27 cellular contexts compared by ENCODE assay signal in genomic region chr1:44670751-44671640, GRCh38. TPM values are rescaled to one million over a fixed set of nuclear protein-coding genes. Genes with fewer than 3 reads are reported as not detected.
DNase-seq lines count a peak whose midpoint lies in the region; ATAC-seq and TF ChIP-seq lines count a peak whose summit lies in the region.
"Had no signal": no experiment of that assay in that cellular context is flagged by ENCODE, and none has a peak within 500 bp of the region (broad histone marks: within the 10 kb centered on the region; RNA-seq: fewer than 3 reads in every experiment).

No MANE protein-coding gene starts in this region.

- H3F3A ChIP-seq in MM.1S (ENCODE audit: insufficient read depth, low read length): peaks cover 11% of the 10 kb centered on the region; the same call in 1 of the 2 replicates

- H3K36me3 ChIP-seq in MM.1S (replicated peaks; ENCODE audit: insufficient read depth, low read length): no peaks in the 10 kb centered on the region
- H3K36me3 ChIP-seq in lower lobe of right lung: no peaks in the 10 kb centered on the region
- H3K36me3 ChIP-seq in vagina: no peaks in the 10 kb centered on the region
- H3K36me3 ChIP-seq: cardiac muscle cell, Peyer's patch, right atrium auricular region had no signal

- no peaks in the 10 kb centered on the region for H3K9me2 ChIP-seq in MM.1S (replicated peaks; ENCODE audit: insufficient read depth, low read length)

- intact Hi-C loops in lower lobe of right lung (cut with DNase I) (no loop called here), vagina (cut with DNase I) (no loop called here)

- H3K9ac ChIP-seq in MM.1S (ENCODE audit: low read length): no peak overlapping the region
- H3K9ac ChIP-seq: parathyroid adenoma had no signal

- H3K79me2 ChIP-seq in MM.1S (ENCODE audit: low read length): no peaks in the 10 kb centered on the region
- H3K79me2 ChIP-seq: parathyroid adenoma had no signal

- H4K20me1 ChIP-seq in MM.1S (ENCODE audit: insufficient read depth, low read length): no peaks in the 10 kb centered on the region

- H3K9me3 ChIP-seq in MM.1S (replicated peaks; ENCODE audit: insufficient read depth, low read length) (no peaks in the 10 kb centered on the region), lower lobe of right lung (no peaks in the 10 kb centered on the region), vagina (no peaks in the 10 kb centered on the region)
- H3K9me3 ChIP-seq: Peyer's patch, right atrium auricular region had no signal

- H3K4me1 ChIP-seq in MM.1S (ENCODE audit: low read length) (peaks cover 28% of the 10 kb centered on the region), lower lobe of right lung (peaks cover 33% of the 10 kb centered on the region), vagina (peaks cover 18% of the 10 kb centered on the region)
- H3K4me1 ChIP-seq: parathyroid adenoma had no signal

- DNase-seq in MM.1S: peak; percentile 64
- peak; percentile 50 for DNase-seq in cerebellar cortex (ENCODE audit: low spot score)
- DNase-seq in lower lobe of right lung: no peak
- no peak for DNase-seq in stimulated activated effector memory CD8-positive, alpha-beta T cell treated with anti-CD3 and anti-CD28 coated beads, Interleukin-12 subunit alpha, Interleukin-12 subunit beta, amount 100 ng/mL, for 72 hours (ENCODE audit: low spot score in 2 of 2)
- no peak for DNase-seq in SKM-1 (lab: John Stamatoyannopoulos, UW; ENCODE audit: unreplicated experiment)
- no peak for DNase-seq in NCI-H2171 (lab: John Stamatoyannopoulos, UW)
- DNase-seq in vagina (ENCODE audit: extremely low spot score in 2 of 2): no peak
- DNase-seq: activated CD4-positive, alpha-beta memory T cell treated with anti-CD3 and anti-CD28 coated beads for 36 hours; DMS79; left ventricle myocardium superior; naive B cell; NCI-H1694 treated with DMSO at 0.1 percent for 48 hours; NCI-H2171 treated with DMSO at 0.1 percent for 48 hours; NCI-H524 treated with DMSO at 0.1 percent for 48 hours; SIG-M5; stimulated activated CD4-positive, alpha-beta T cell treated with anti-CD3 and anti-CD28 coated beads, Interleukin-4, amount 100 ng/mL, for 1 hour had no signal

- ATAC-seq in lower lobe of right lung (no peak), GM19463 (IDR thresholded peaks at IDR 0.05; ENCODE audit: unreplicated experiment) (no peak)
- ATAC-seq in stimulated activated effector memory CD8-positive, alpha-beta T cell treated with anti-CD3 and anti-CD28 coated beads, Interleukin-12 subunit alpha, Interleukin-12 subunit beta, amount 100 ng/mL, for 72 hours: no peak
- ATAC-seq: left ventricle myocardium superior had no signal

- no peak overlapping the region for H3K4me3 ChIP-seq in MM.1S (ENCODE audit: low read length)
- no peak overlapping the region for H3K4me3 ChIP-seq in lower lobe of right lung
- H3K4me3 ChIP-seq in vagina: no peak overlapping the region
- H3K4me3 ChIP-seq: cardiac muscle cell, Peyer's patch, right atrium auricular region had no signal

- no peak overlapping the region for H3K4me2 ChIP-seq in MM.1S (ENCODE audit: low read depth, low read length)

- H2AFZ ChIP-seq in MM.1S (ENCODE audit: low read length): 0 out of 2 replicates have a peak overlapping the region, but pooled peaks have one; percentile 16
- H2AFZ ChIP-seq: parathyroid adenoma had no signal

- peak overlapping the region; percentile 23; the same call in 1 of the 2 replicates for H3K27ac ChIP-seq in MM.1S (ENCODE audit: low read length)
- H3K27ac ChIP-seq in lower lobe of right lung: peak overlapping the region; percentile 95
- H3K27ac ChIP-seq in vagina: no peak overlapping the region
- H3K27ac ChIP-seq: C4-2B, cardiac muscle cell, parathyroid adenoma had no signal

- no peaks in the 10 kb centered on the region for H3K36me3 Mint-ChIP-seq in stimulated activated effector memory CD8-positive, alpha-beta T cell treated with anti-CD3 and anti-CD28 coated beads, Interleukin-12 subunit alpha, Interleukin-12 subunit beta, amount 100 ng/mL, for 72 hours
- H3K36me3 Mint-ChIP-seq: activated CD4-positive, alpha-beta memory T cell treated with anti-CD3 and anti-CD28 coated beads for 36 hours; activated naive CD8-positive, alpha-beta T cell; naive B cell had no signal

- H3K9me3 Mint-ChIP-seq in stimulated activated effector memory CD8-positive, alpha-beta T cell treated with anti-CD3 and anti-CD28 coated beads, Interleukin-12 subunit alpha, Interleukin-12 subunit beta, amount 100 ng/mL, for 72 hours: no peaks in the 10 kb centered on the region
- H3K9me3 Mint-ChIP-seq: activated CD4-positive, alpha-beta memory T cell treated with anti-CD3 and anti-CD28 coated beads for 36 hours; mesothelial cell of epicardium; naive B cell had no signal

- TF ChIP-seq POLR2A in vagina (IDR thresholded peaks at IDR 0.05): no peak

- no peak overlapping the region for H3K4me3 Mint-ChIP-seq in stimulated activated effector memory CD8-positive, alpha-beta T cell treated with anti-CD3 and anti-CD28 coated beads, Interleukin-12 subunit alpha, Interleukin-12 subunit beta, amount 100 ng/mL, for 72 hours
- H3K4me3 Mint-ChIP-seq: activated CD4-positive, alpha-beta memory T cell treated with anti-CD3 and anti-CD28 coated beads for 36 hours; activated naive CD8-positive, alpha-beta T cell; mesothelial cell of epicardium had no signal

- TF ChIP-seq CTCF in MM.1S (IDR thresholded peaks at IDR 0.05; ENCODE audit: low read length) (no peak), lower lobe of right lung (IDR thresholded peaks at IDR 0.05) (no peak), vagina (IDR thresholded peaks at IDR 0.05) (no peak)

- H3K27me3 ChIP-seq in MM.1S (replicated peaks; ENCODE audit: insufficient read depth, low read length) (no peaks in the 10 kb centered on the region), lower lobe of right lung (ENCODE audit: low read depth) (no peaks in the 10 kb centered on the region), vagina (no peaks in the 10 kb centered on the region)
- H3K27me3 ChIP-seq: cardiac muscle cell, Peyer's patch, right atrium auricular region had no signal

- peak overlapping the region; percentile 44 for H3K27ac Mint-ChIP-seq in stimulated activated effector memory CD8-positive, alpha-beta T cell treated with anti-CD3 and anti-CD28 coated beads, Interleukin-12 subunit alpha, Interleukin-12 subunit beta, amount 100 ng/mL, for 72 hours
- H3K27ac Mint-ChIP-seq: activated CD4-positive, alpha-beta memory T cell treated with anti-CD3 and anti-CD28 coated beads for 36 hours; activated naive CD8-positive, alpha-beta T cell had no signal

- H3K4me1 Mint-ChIP-seq in stimulated activated effector memory CD8-positive, alpha-beta T cell treated with anti-CD3 and anti-CD28 coated beads, Interleukin-12 subunit alpha, Interleukin-12 subunit beta, amount 100 ng/mL, for 72 hours: peaks cover 14% of the 10 kb centered on the region

RNA-seq across cellular contexts. Expression of gene TMEM53, which starts 3.3 kb away (rescaled TPM):
- total RNA-seq in lower lobe of right lung (22.6 TPM), vagina (7.9 TPM)

RNA-seq across cellular contexts. Expression of gene ARMH1, which starts 3.5 kb away (rescaled TPM):
- 14.5 TPM for total RNA-seq in lower lobe of right lung
- total RNA-seq in vagina: not detected
- total RNA-seq: glomerular endothelial cell, LHCN-M2 had no signal

RNA-seq across cellular contexts. Expression of gene RNU5D-1, which starts 60.0 kb away (rescaled TPM):
- not detected for total RNA-seq in lower lobe of right lung
- total RNA-seq in vagina: not detected
- total RNA-seq: activated CD4-positive, alpha-beta memory T cell treated with anti-CD3 and anti-CD28 coated beads for 36 hours; cardiac muscle cell; glomerular endothelial cell; left ventricle myocardium superior; LHCN-M2; mesothelial cell of epicardium; Peyer's patch; right atrium auricular region; ureter had no signal

Comparison
In these comparisons a context has a peak if more than half of its experiments do, and no peak if none do; other contexts are left out.
1. DNase-seq: peak in MM.1S (single experiment) and cerebellar cortex (single experiment); none in lower lobe of right lung (single experiment), stimulated activated effector memory CD8-positive, alpha-beta T cell treated with anti-CD3 and anti-CD28 coated beads, Interleukin-12 subunit alpha, Interleukin-12 subunit beta, amount 100 ng/mL, for 72 hours (0 of 2), SKM-1 (single experiment), NCI-H2171 (single experiment) and vagina (0 of 2).
2. RNA of gene ARMH1, which starts 3.5 kb away (total RNA-seq): 14.5 TPM in lower lobe of right lung (single experiment); not detected in vagina (single experiment); every median in the first group is over 10 times any median in the second.